ENCODE assay signal across 8 cellular contexts in genomic region chr7:151231964-151232271, GRCh38. TPM values are rescaled to one million over a fixed set of nuclear protein-coding genes. Genes with fewer than 3 reads are reported as not detected.
A peak's percentile ranks its signal among the peaks of the same experiment; 100 is the strongest.
DNase-seq lines count a peak whose midpoint lies in the region; ATAC-seq and TF ChIP-seq lines count a peak whose summit lies in the region.

No MANE protein-coding gene starts in this region.

- ATAC-seq in HG02852 (IDR thresholded peaks at IDR 0.05; ENCODE audit: unreplicated experiment) (peak; percentile 0), foreskin keratinocyte (no peak), HG02798 (IDR thresholded peaks at IDR 0.05; ENCODE audit: poor library complexity, unreplicated experiment) (no peak), HG02840 (IDR thresholded peaks at IDR 0.05; ENCODE audit: low FRiP score, unreplicated experiment) (no peak), GM21367 (IDR thresholded peaks at IDR 0.05; ENCODE audit: unreplicated experiment) (no peak)

- peaks cover 15% of the 10 kb centered on the region for H3K36me3 Mint-ChIP-seq in brain
- peaks cover 2% of the 10 kb centered on the region for H3K36me3 Mint-ChIP-seq in mesothelial cell of epicardium

- TF ChIP-seq CTCF in 22Rv1 (IDR thresholded peaks at IDR 0.05) (no peak), brain (conservative IDR thresholded peaks at IDR 0.05) (no peak), mesothelial cell of epicardium (IDR thresholded peaks at IDR 0.05; ENCODE audit: unreplicated experiment) (no peak), foreskin keratinocyte (conservative IDR thresholded peaks at IDR 0.05) (no peak)

- peaks cover 59% of the 10 kb centered on the region for H3K4me1 Mint-ChIP-seq in brain
- peaks cover 37% of the 10 kb centered on the region for H3K4me1 Mint-ChIP-seq in mesothelial cell of epicardium

- no peaks in the 10 kb centered on the region for H3K9me3 Mint-ChIP-seq in brain
- H3K9me3 Mint-ChIP-seq in mesothelial cell of epicardium, result no peaks in the 10 kb centered on the region

- H3K27ac Mint-ChIP-seq in brain, result peak overlapping the region; percentile 98 to 100 (median 99)
- peak overlapping the region; percentile 95 for H3K27ac Mint-ChIP-seq in mesothelial cell of epicardium

- H3K27me3 Mint-ChIP-seq in brain (peaks cover 14% of the 10 kb centered on the region), mesothelial cell of epicardium (ENCODE audit: low read depth) (no peaks in the 10 kb centered on the region)

- peak overlapping the region; percentile 98 to 100 (median 99) for H3K4me3 Mint-ChIP-seq in brain
- peak overlapping the region; percentile 98 for H3K4me3 Mint-ChIP-seq in mesothelial cell of epicardium

- DNase-seq in mesothelial cell of epicardium (ENCODE audit: low spot score in 2 of 2, unreplicated experiment in 2 of 2) (no peak), foreskin keratinocyte (no peak)

- no peaks in the 10 kb centered on the region for H3K4me1 ChIP-seq in foreskin keratinocyte

- H3K27ac ChIP-seq in 22Rv1 (peak overlapping the region; percentile 70), foreskin keratinocyte (no peak overlapping the region)

- H3K27me3 ChIP-seq in foreskin keratinocyte, result no peaks in the 10 kb centered on the region

RNA-seq across cellular contexts. Expression of gene CHPF2, which starts 0.4 kb away (rescaled TPM):
- 15.7 TPM for polyA plus RNA-seq in brain (ENCODE audit: insufficient read depth, low read depth, low replicate concordance)
- 55.1 to 56.5 TPM (median 56.2 TPM) in 3 replicates for total RNA-seq in mesothelial cell of epicardium
- total RNA-seq in foreskin keratinocyte, result 36.8 and 46.0 TPM in 2 replicates
- 27.1 and 33.2 TPM in 2 replicates for polyA plus RNA-seq in foreskin keratinocyte

RNA-seq across cellular contexts. Expression of gene ABCF2, which starts 4.9 kb away (rescaled TPM):
- 38.1 TPM for polyA plus RNA-seq in brain (ENCODE audit: insufficient read depth, low read depth, low replicate concordance)
- total RNA-seq in mesothelial cell of epicardium, result 44.9 to 46.2 TPM (median 45.6 TPM) in 3 replicates
- 64.5 and 71.5 TPM in 2 replicates for total RNA-seq in foreskin keratinocyte
- 41.6 and 49.3 TPM in 2 replicates for polyA plus RNA-seq in foreskin keratinocyte

RNA-seq across cellular contexts. Expression of gene SMARCD3, which starts 16.6 kb away (rescaled TPM):
- polyA plus RNA-seq in brain (ENCODE audit: insufficient read depth, low read depth, low replicate concordance) (42.2 TPM), foreskin keratinocyte (3.6 and 4.7 TPM in 2 replicates)
- total RNA-seq in mesothelial cell of epicardium (114 to 119 TPM (median 116 TPM) in 3 replicates), foreskin keratinocyte (3.5 and 4.5 TPM in 2 replicates)

RNA-seq across cellular contexts. Expression of gene H2BK1, which starts 21.6 kb away (rescaled TPM):
- not detected for polyA plus RNA-seq in brain (ENCODE audit: insufficient read depth, low read depth, low replicate concordance)
- total RNA-seq in mesothelial cell of epicardium, result not detected in 3 replicates
- total RNA-seq in foreskin keratinocyte, result not detected in 2 replicates
- polyA plus RNA-seq in foreskin keratinocyte, result not detected in 2 replicates

RNA-seq across cellular contexts. Expression of gene ASB10, which starts 44.9 kb away (rescaled TPM):
- polyA plus RNA-seq in brain (ENCODE audit: insufficient read depth, low read depth, low replicate concordance), result not detected
- total RNA-seq in mesothelial cell of epicardium, result not detected in 3 replicates
- not detected in 2 replicates for total RNA-seq in foreskin keratinocyte
- not detected in 2 replicates for polyA plus RNA-seq in foreskin keratinocyte

Comparison
In these comparisons a context has a peak if more than half of its experiments do, and no peak if none do; other contexts are left out.
1. RNA of gene SMARCD3, which starts 16.6 kb away (total RNA-seq): 114 to 119 TPM in mesothelial cell of epicardium; 3.5 to 4.5 TPM in foreskin keratinocyte; every median in the first group is over 10 times any median in the second.